Comparison of ENCODE assay signal across 19 cellular contexts in the genomic region with DNA sequence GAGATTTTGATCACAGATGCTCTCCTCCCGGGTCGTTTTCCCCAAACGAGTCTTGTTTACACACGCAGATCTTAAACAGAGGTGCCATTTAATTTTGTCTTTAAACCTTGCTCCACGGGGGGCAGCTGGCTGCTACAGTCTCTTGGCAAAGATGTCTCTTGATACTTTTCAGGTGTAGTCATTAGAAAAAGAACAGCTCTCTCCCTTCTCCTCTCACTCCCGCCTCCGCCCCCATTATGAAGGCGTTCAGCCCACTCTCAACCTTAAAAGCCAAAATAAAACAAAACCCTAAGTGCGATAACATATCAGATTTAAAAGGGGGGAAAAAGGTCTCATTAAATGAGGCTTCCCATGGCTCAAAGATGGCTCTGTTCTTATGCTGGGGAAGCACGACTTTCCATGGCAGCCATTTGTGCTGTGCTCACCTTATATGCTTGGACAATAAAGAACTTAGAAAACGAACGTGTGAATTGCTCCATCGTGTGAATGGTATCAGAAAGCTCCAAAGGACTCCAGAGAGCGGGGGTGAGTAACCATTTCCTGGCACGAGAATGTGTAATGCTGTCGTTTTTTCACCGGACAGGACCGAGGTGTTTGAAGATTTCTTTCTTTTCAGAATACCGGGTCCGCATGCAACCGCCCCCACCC. TPM values are rescaled to one million over a fixed set of nuclear protein-coding genes. Genes with fewer than 3 reads are reported as not detected.
DNase-seq lines count a peak whose midpoint lies in the region; ATAC-seq and TF ChIP-seq lines count a peak whose summit lies in the region.
"Had no signal": no experiment of that assay in that cellular context is flagged by ENCODE, and none has a peak within 500 bp of the region (broad histone marks: within the 10 kb centered on the region; RNA-seq: fewer than 3 reads in every experiment).

No MANE protein-coding gene starts in this region.

- H3K9me3 Mint-ChIP-seq in type B pancreatic cell = no peaks in the 10 kb centered on the region

- no peak for ATAC-seq in GM19463 (IDR thresholded peaks at IDR 0.05; ENCODE audit: unreplicated experiment)
- ATAC-seq in HG02973 (IDR thresholded peaks at IDR 0.05; ENCODE audit: unreplicated experiment) = no peak
- ATAC-seq: left ventricle myocardium superior, pancreas had no signal

- H3K27ac Mint-ChIP-seq in type B pancreatic cell = peak overlapping the region; percentile 15

- DNase-seq in NCI-H2107 treated with DMSO at 0.1 percent for 48 hours (lab: John Stamatoyannopoulos, UW; ENCODE audit: unreplicated experiment) (peak; percentile 56), NCI-H2107 (lab: John Stamatoyannopoulos, UW) (no peak), astrocyte of the hippocampus (ENCODE audit: low read depth, low spot score) (peak; percentile 80), fibroblast of pulmonary artery (ENCODE audit: low read depth) (peak; percentile 35), type B pancreatic cell (ENCODE audit: extremely low spot score, unreplicated experiment) (no peak), NCI-H1436 (lab: John Stamatoyannopoulos, UW) (no peak)
- DNase-seq: activated CD8-positive, alpha-beta memory T cell treated with anti-CD3 and anti-CD28 coated beads, Interleukin-2, amount 50 U/mL, for 4 hours; activated gamma-delta T cell treated with Interleukin-2 at 50 U/mL for 16 hours; effector memory CD4-positive, alpha-beta T cell; left ventricle myocardium superior; NCI-H524; OCI-M1; stimulated activated CD4-positive, alpha-beta T cell treated with anti-CD3 and anti-CD28 coated beads, Interleukin-12 subunit alpha, Interleukin-12 subunit beta, amount 100 ng/mL, for 4 hours; stimulated activated naive CD4-positive, alpha-beta T cell treated with Interleukin-2 at 50 U/mL for 16 hours had no signal

- TF ChIP-seq CTCF in fibroblast of pulmonary artery (IDR thresholded peaks at IDR 0.05; ENCODE audit: low read length, missing control alignments) (no peak), type B pancreatic cell (conservative IDR thresholded peaks at IDR 0.05) (no peak)

- no peak overlapping the region for H3K4me3 ChIP-seq in fibroblast of pulmonary artery (replicated peaks; ENCODE audit: low read depth, low read length)
- H3K4me3 ChIP-seq: ascending aorta, pancreas, SJSA1 had no signal

- no peaks in the 10 kb centered on the region for H3K27me3 Mint-ChIP-seq in type B pancreatic cell

- peaks cover 35% of the 10 kb centered on the region for H3K36me3 Mint-ChIP-seq in type B pancreatic cell

- peaks cover 41% of the 10 kb centered on the region for H3K4me1 Mint-ChIP-seq in type B pancreatic cell (ENCODE audit: unreplicated experiment)

- no peak overlapping the region for H3K4me3 Mint-ChIP-seq in type B pancreatic cell

RNA-seq across cellular contexts. Expression of a gene that starts 26.5 kb away (rescaled TPM):
- 25.8 and 53.8 TPM in 2 replicates for total RNA-seq in type B pancreatic cell (ENCODE audit: low replicate concordance)

Comparison
In these comparisons a context has a peak if more than half of its experiments do, and no peak if none do; other contexts are left out.
1. DNase-seq: peak in NCI-H2107 treated with DMSO at 0.1 percent for 48 hours (single experiment), astrocyte of the hippocampus (single experiment) and fibroblast of pulmonary artery (single experiment); none in NCI-H2107 (single experiment), type B pancreatic cell (single experiment) and NCI-H1436 (single experiment).